1 cellular context compared by ENCODE assay signal in genomic region chr11:65809496-65809895, GRCh38.
TF ChIP-seq lines count a peak whose summit lies in the region.

No MANE protein-coding gene starts in this region.

TF ChIP-seq in HCT116, 20 proteins besides CTCF, POLR2A, EP300 and RAD21 (continued from another document):
- TF ChIP-seq ATF3 (IDR thresholded peaks at IDR 0.05) (no peak), EGR1 (IDR thresholded peaks at IDR 0.05; ENCODE audit: low read depth) (no peak), SIN3A (IDR thresholded peaks at IDR 0.05; ENCODE audit: low read depth) (no peak), POLR2AphosphoS5 (IDR thresholded peaks at IDR 0.05; ENCODE audit: low read depth, low read length) (no peak), CEBPB (IDR thresholded peaks at IDR 0.05; ENCODE audit: low read depth) (no peak), JUND (IDR thresholded peaks at IDR 0.05) (no peak), REST (IDR thresholded peaks at IDR 0.05; ENCODE audit: low read depth) (no peak), SRF (IDR thresholded peaks at IDR 0.05; ENCODE audit: low read depth) (no peak), ZFX (IDR thresholded peaks at IDR 0.05) (no peak), ELF1 (IDR thresholded peaks at IDR 0.05; ENCODE audit: borderline replicate concordance, low read depth) (no peak)
